14 cellular contexts compared by ENCODE assay signal in the genomic region with DNA sequence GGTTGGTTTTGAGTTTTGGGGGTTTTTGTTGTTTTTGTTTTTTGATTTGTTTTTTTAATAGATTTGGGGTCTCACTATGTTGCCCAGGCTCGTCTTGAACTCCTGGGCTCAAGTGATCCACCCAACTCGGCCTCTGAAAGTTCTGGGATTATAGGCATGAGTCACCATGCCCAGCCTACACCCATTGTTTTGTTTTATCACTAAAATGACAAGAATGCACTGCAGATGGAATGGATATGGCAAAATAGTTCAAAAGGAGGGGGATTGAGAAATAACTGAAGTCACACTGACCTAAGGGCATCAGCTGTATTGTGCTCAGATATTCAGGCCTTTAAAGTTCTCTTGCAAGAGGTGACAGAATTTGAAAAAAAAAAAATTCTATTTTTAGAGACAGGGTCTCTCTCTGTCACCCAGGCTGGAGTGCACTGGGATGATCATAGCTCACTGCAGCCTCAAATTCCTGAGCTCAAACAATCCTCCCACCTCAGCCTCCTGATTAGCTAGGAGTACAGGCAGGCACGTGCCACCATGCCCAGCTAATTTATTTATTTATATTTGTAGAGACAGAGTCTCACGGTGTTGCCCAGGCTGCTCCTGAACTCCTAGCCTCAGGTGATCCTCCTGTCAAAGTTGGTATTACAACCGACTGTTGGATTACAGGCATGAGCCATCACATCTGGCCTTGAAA. TPM values are rescaled to one million over a fixed set of nuclear protein-coding genes. Genes with fewer than 3 reads are reported as not detected.
DNase-seq lines count a peak whose midpoint lies in the region; ATAC-seq and TF ChIP-seq lines count a peak whose summit lies in the region.
"Had no signal": no experiment of that assay in that cellular context is flagged by ENCODE, and none has a peak within 500 bp of the region (broad histone marks: within the 10 kb centered on the region; RNA-seq: fewer than 3 reads in every experiment).

No MANE protein-coding gene starts in this region.

- no peak for TF ChIP-seq POLR2A in gastroesophageal sphincter (IDR thresholded peaks at IDR 0.05)

- no peaks in the 10 kb centered on the region for H3K27me3 ChIP-seq in kidney epithelial cell (ENCODE audit: control insufficient read depth, insufficient read depth, low read length)
- H3K27me3 ChIP-seq in gastroesophageal sphincter: no peaks in the 10 kb centered on the region
- H3K27me3 ChIP-seq: ovary had no signal

- peaks cover 0 to 8% (median 0%) of the 10 kb centered on the region in 3 donors for H3K27me3 Mint-ChIP-seq in CD14-positive monocyte (ENCODE audit: low read depth in 3 of 3)
- H3K27me3 Mint-ChIP-seq: activated naive CD4-positive, alpha-beta T cell treated with anti-CD3 and anti-CD28 coated beads, Interleukin-2, amount 50 U/mL, for 24 hours had no signal

- TF ChIP-seq CTCF in CD14-positive monocyte (IDR thresholded peaks at IDR 0.05): no peak
- no peak for TF ChIP-seq CTCF in kidney epithelial cell (IDR thresholded peaks at IDR 0.05; ENCODE audit: insufficient read depth, low read length, poor library complexity, severe bottlenecking)
- no peak for TF ChIP-seq CTCF in gastroesophageal sphincter (IDR thresholded peaks at IDR 0.05)

- H3K36me3 Mint-ChIP-seq in CD14-positive monocyte: peaks cover 6% of the 10 kb centered on the region in 2 donors
- H3K36me3 Mint-ChIP-seq: activated naive CD4-positive, alpha-beta T cell treated with anti-CD3 and anti-CD28 coated beads, Interleukin-2, amount 50 U/mL, for 24 hours had no signal

- 71 to 80% methylated on average over 3 to 4 of the region's 5 CpGs for WGBS in gastroesophageal sphincter (ENCODE audit: low coverage in 1 of 2), 2 donors

- peaks cover 6 to 13% (median 9%) of the 10 kb centered on the region in 7 donors for H3K9me3 Mint-ChIP-seq in CD14-positive monocyte
- H3K9me3 Mint-ChIP-seq: activated naive CD4-positive, alpha-beta T cell treated with anti-CD3 and anti-CD28 coated beads, Interleukin-2, amount 50 U/mL, for 24 hours had no signal

- H3K36me3 ChIP-seq in kidney epithelial cell (ENCODE audit: control insufficient read depth, insufficient read depth, low read length): no peaks in the 10 kb centered on the region
- no peaks in the 10 kb centered on the region for H3K36me3 ChIP-seq in gastroesophageal sphincter
- H3K36me3 ChIP-seq: ovary had no signal

- H3K4me3 ChIP-seq in kidney epithelial cell (ENCODE audit: low read depth, low read length) (no peak overlapping the region), gastroesophageal sphincter (no peak overlapping the region)
- H3K4me3 ChIP-seq: ovary had no signal

- TF ChIP-seq RAD21 in Ishikawa (IDR thresholded peaks at IDR 0.05; ENCODE audit: low read depth): no peak

- no peak for DNase-seq in CD14-positive monocyte (ENCODE audit: low spot score)
- peak; percentile 88 for DNase-seq in amniotic epithelial cell (ENCODE audit: low read depth)
- DNase-seq in kidney epithelial cell (ENCODE audit: low read depth): peak; percentile 50
- DNase-seq in left colon: no peak
- no peak for DNase-seq in stimulated activated CD4-positive, alpha-beta T cell treated with anti-CD3 and anti-CD28 coated beads, Interleukin-15, amount 100 ng/mL, for 24 hours
- DNase-seq in DMS 273 (lab: John Stamatoyannopoulos, UW; ENCODE audit: unreplicated experiment): no peak
- DNase-seq: effector memory CD4-positive, alpha-beta T cell; NCI-H1092 treated with DMSO at 0.1 percent for 48 hours; ovary; RPMI8226 had no signal

- no peak overlapping the region for H3K27ac ChIP-seq in gastroesophageal sphincter
- H3K27ac ChIP-seq: ovary had no signal

- intact Hi-C loops in CD14-positive monocyte (cut with micrococcal nuclease): loop anchor here in 1 of 2 donors (10.0 kb wide), 1 partner anchor 252 kb away; the partner anchor contains the start of gene RNF7
- intact Hi-C loops in left colon (cut with DNase I, micrococcal nuclease): no loop called here

- no peaks in the 10 kb centered on the region for H3K9me3 ChIP-seq in gastroesophageal sphincter
- H3K9me3 ChIP-seq: ovary had no signal

- H3K4me1 Mint-ChIP-seq in CD14-positive monocyte: peaks cover 49% of the 10 kb centered on the region

- H3K4me1 ChIP-seq in gastroesophageal sphincter: peaks cover 0 to 10% (median 4%) of the 10 kb centered on the region in 3 donors

- H3K4me3 Mint-ChIP-seq in CD14-positive monocyte: no peak overlapping the region
- H3K4me3 Mint-ChIP-seq: activated naive CD4-positive, alpha-beta T cell treated with anti-CD3 and anti-CD28 coated beads, Interleukin-2, amount 50 U/mL, for 24 hours had no signal

- peak overlapping the region in 6 of 7 donors; percentile 6 to 98 (median 78) for H3K27ac Mint-ChIP-seq in CD14-positive monocyte
- H3K27ac Mint-ChIP-seq: activated naive CD4-positive, alpha-beta T cell treated with anti-CD3 and anti-CD28 coated beads, Interleukin-2, amount 50 U/mL, for 24 hours had no signal

- no peak for TF ChIP-seq EP300 in Ishikawa (IDR thresholded peaks at IDR 0.05; ENCODE audit: borderline replicate concordance)
- no peak for TF ChIP-seq EP300 in gastroesophageal sphincter (IDR thresholded peaks at IDR 0.05)

- ATAC-seq in gastroesophageal sphincter (no peak), left colon (no peak)
- ATAC-seq: activated CD4-positive, CD25-positive, alpha-beta regulatory T cell treated with anti-CD3 and anti-CD28 coated beads, Interleukin-2, amount 50 U/mL, for 24 hours had no signal

TF ChIP-seq in Ishikawa, 13 proteins besides CTCF, POLR2A, EP300 and RAD21:
- TF ChIP-seq USF1 (IDR thresholded peaks at IDR 0.05): no peak
- no peak for TF ChIP-seq CREB1 (IDR thresholded peaks at IDR 0.05; ENCODE audit: low read depth)
- no peak for TF ChIP-seq TCF12 (IDR thresholded peaks at IDR 0.05; ENCODE audit: low read depth)
- TF ChIP-seq TEAD4 (IDR thresholded peaks at IDR 0.05): peak; percentile 64
- TF ChIP-seq TAF1 (IDR thresholded peaks at IDR 0.05; ENCODE audit: low read depth): no peak
- TF ChIP-seq EGR1 (IDR thresholded peaks at IDR 0.05): no peak
TF ChIP-seq in Ishikawa: peak in this region for 1.

RNA-seq across cellular contexts. Expression of gene RASA2, which starts 4.4 kb away (rescaled TPM):
- polyA plus RNA-seq in CD14-positive monocyte: 10 to 100 TPM in 1 of 2 donors, 1 to 10 TPM in 1; 8.8 to 13.5 TPM
- total RNA-seq in kidney epithelial cell (16.0 and 16.8 TPM in 2 replicates), gastroesophageal sphincter (10 to 100 TPM; 10.6 to 15.5 (median 14.8) TPM), left colon (10 to 100 TPM; 15.1 to 20.0 TPM)

Comparison
In these comparisons a context has a peak if more than half of its experiments do, and no peak if none do; other contexts are left out.
1. DNase-seq: peak in amniotic epithelial cell (single experiment) and kidney epithelial cell (single experiment); none in CD14-positive monocyte (single experiment), left colon (0 of 2), stimulated activated CD4-positive, alpha-beta T cell treated with anti-CD3 and anti-CD28 coated beads, Interleukin-15, amount 100 ng/mL, for 24 hours (single experiment) and DMS 273 (single experiment).